12 cellular contexts compared by ENCODE assay signal in the genomic region with DNA sequence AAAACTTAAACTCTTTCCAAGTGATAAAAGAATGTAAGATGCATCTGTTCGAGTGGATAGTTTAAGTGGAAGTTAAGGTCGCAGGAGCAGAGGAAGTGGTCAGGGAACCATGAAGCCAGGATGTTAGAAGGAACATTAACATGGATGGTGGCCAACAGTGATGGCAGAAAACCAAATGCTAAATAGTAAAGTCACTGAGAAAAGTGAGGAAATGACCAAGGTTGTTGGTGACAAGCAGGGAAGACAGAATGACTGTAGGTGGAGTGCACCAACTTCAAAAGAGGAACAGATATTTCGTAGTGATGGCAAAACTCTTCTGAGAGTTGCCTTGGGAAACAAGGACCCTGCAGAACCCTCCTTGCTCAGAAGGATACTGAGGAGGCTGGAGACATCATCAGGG.
DNase-seq lines count a peak whose midpoint lies in the region; ATAC-seq and TF ChIP-seq lines count a peak whose summit lies in the region.
"Had no signal": no experiment of that assay in that cellular context is flagged by ENCODE, and none has a peak within 500 bp of the region (broad histone marks: within the 10 kb centered on the region; RNA-seq: fewer than 3 reads in every experiment).

No MANE protein-coding gene starts in this region.

- peaks cover 5% of the 10 kb centered on the region for H3K9me3 Mint-ChIP-seq in activated CD8-positive, alpha-beta T cell treated with anti-CD3 and anti-CD28 coated beads for 36 hours

- intact Hi-C loops in adrenal gland (cut with DNase I), result no loop called here
- intact Hi-C loops in activated CD8-positive, alpha-beta T cell treated with anti-CD3 and anti-CD28 coated beads for 36 hours (cut with micrococcal nuclease), result no loop called here

- H3K4me1 Mint-ChIP-seq in activated CD8-positive, alpha-beta T cell treated with anti-CD3 and anti-CD28 coated beads for 36 hours (ENCODE audit: low read depth), result peaks cover 8% of the 10 kb centered on the region

- H3K27ac Mint-ChIP-seq in activated CD8-positive, alpha-beta T cell treated with anti-CD3 and anti-CD28 coated beads for 36 hours, result no peak overlapping the region
- H3K27ac Mint-ChIP-seq: GM23338, T-cell had no signal

- H3K4me3 Mint-ChIP-seq in activated CD8-positive, alpha-beta T cell treated with anti-CD3 and anti-CD28 coated beads for 36 hours, result no peak overlapping the region
- H3K4me3 Mint-ChIP-seq: GM23338, T-cell had no signal

- H3K27me3 ChIP-seq in BJ (ENCODE audit: control insufficient read depth, insufficient read depth, low read length) (no peaks in the 10 kb centered on the region), adrenal gland (no peaks in the 10 kb centered on the region)

- 43 to 52% (median 47%) methylated on average over 3 of the region's 3 CpGs for WGBS in adrenal gland, 4 donors

- no peak for TF ChIP-seq POLR2A in adrenal gland (IDR thresholded peaks at IDR 0.05)

- H3K36me3 ChIP-seq in BJ (ENCODE audit: control insufficient read depth, insufficient read depth, low read length) (no peaks in the 10 kb centered on the region), adrenal gland (replicated peaks in 1 of 2) (no peaks in the 10 kb centered on the region)

- H3K27me3 Mint-ChIP-seq in activated CD8-positive, alpha-beta T cell treated with anti-CD3 and anti-CD28 coated beads for 36 hours, result peaks cover 8% of the 10 kb centered on the region

- no peak for TF ChIP-seq CTCF in BJ (IDR thresholded peaks at IDR 0.05; ENCODE audit: insufficient read depth, low read depth, low read length)
- no peak for TF ChIP-seq CTCF in adrenal gland (IDR thresholded peaks at IDR 0.05)
- no peak for TF ChIP-seq CTCF in activated CD8-positive, alpha-beta T cell treated with anti-CD3 and anti-CD28 coated beads for 36 hours (IDR thresholded peaks at IDR 0.05)

- H3K4me3 ChIP-seq in BJ (ENCODE audit: low read depth, low read length), result no peak overlapping the region
- H3K4me3 ChIP-seq in adrenal gland, result no peak overlapping the region
- H3K4me3 ChIP-seq: GM23338 had no signal

- ATAC-seq in HG02885 (IDR thresholded peaks at IDR 0.05; ENCODE audit: poor library complexity, unreplicated experiment), result peak; percentile 47
- no peak for ATAC-seq in activated CD8-positive, alpha-beta T cell treated with anti-CD3 and anti-CD28 coated beads for 36 hours
- ATAC-seq: GM23338, T-cell had no signal

- H3K27ac ChIP-seq in adrenal gland, result peak overlapping the region in 2 of 5 donors; percentile 31 to 67

- H3K9me3 ChIP-seq in adrenal gland (replicated peaks in 1 of 3), result no peaks in the 10 kb centered on the region

- H3K36me3 Mint-ChIP-seq in activated CD8-positive, alpha-beta T cell treated with anti-CD3 and anti-CD28 coated beads for 36 hours (ENCODE audit: low read depth), result no peaks in the 10 kb centered on the region
- H3K36me3 Mint-ChIP-seq: T-cell had no signal

- POLR2A ChIA-PET in BJ (lab: Charles Lee), result no interaction called here
- POLR2A ChIA-PET in activated CD8-positive, alpha-beta T cell treated with anti-CD3 and anti-CD28 coated beads for 36 hours (lab: Charles Lee), result no interaction called here

- peaks cover 0 to 5% of the 10 kb centered on the region in 2 donors for H3K4me1 ChIP-seq in adrenal gland (replicated peaks in 1 of 2)

- DNase-seq in BJ (ENCODE audit: low read depth) (peak; percentile 19), adrenal gland (peak in 4 of 7 donors; percentile 24 to 41 (median 32)), kidney glomerular epithelial cell (lab: John Stamatoyannopoulos, UW) (peak; percentile 22), medulla oblongata (ENCODE audit: extremely low spot score) (no peak), NCI-H2029 (lab: John Stamatoyannopoulos, UW) (no peak), Ammon's horn (ENCODE audit: low spot score) (no peak)
- DNase-seq in activated CD8-positive, alpha-beta T cell treated with anti-CD3 and anti-CD28 coated beads for 36 hours, result no peak
- DNase-seq: islet precursor cell, NCI-H2081 treated with DMSO at 0.1 percent for 48 hours, T-cell had no signal

- CTCF ChIA-PET in BJ (lab: Yijun Ruan, JAX), result no interaction called here
- CTCF ChIA-PET in activated CD8-positive, alpha-beta T cell treated with anti-CD3 and anti-CD28 coated beads for 36 hours (lab: Charles Lee), result no interaction called here

Comparison
In these comparisons a context has a peak if more than half of its experiments do, and no peak if none do; other contexts are left out.
1. DNase-seq: peak in BJ (single experiment), adrenal gland (4 of 7) and kidney glomerular epithelial cell (single experiment); none in medulla oblongata (single experiment), NCI-H2029 (single experiment), activated CD8-positive, alpha-beta T cell treated with anti-CD3 and anti-CD28 coated beads for 36 hours (single experiment) and Ammon's horn (single experiment).